In genomic region chr13:48586591-48587103, GRCh38 we compare ENCODE assay signal across 10 cellular contexts. TPM values are rescaled to one million over a fixed set of nuclear protein-coding genes. Genes with fewer than 3 reads are reported as not detected.
A peak's percentile ranks its signal among the peaks of the same experiment; 100 is the strongest.
DNase-seq lines count a peak whose midpoint lies in the region; ATAC-seq lines count a peak whose summit lies in the region.
"Had no signal": no experiment of that assay in that cellular context is flagged by ENCODE, and none has a peak within 500 bp of the region (broad histone marks: within the 10 kb centered on the region; RNA-seq: fewer than 3 reads in every experiment).

No MANE protein-coding gene starts in this region.

- H3K27ac Mint-ChIP-seq in T-helper 2 cell treated with Interferon-gamma antibody and Interleukin-4, amounts not matched to agents 5 μg/mL and 100 μg/mL, for 36 hours = no peak overlapping the region

- H3K27me3 Mint-ChIP-seq in T-helper 2 cell treated with Interferon-gamma antibody and Interleukin-4, amounts not matched to agents 5 μg/mL and 100 μg/mL, for 36 hours (ENCODE audit: low read depth) = peaks cover 37% of the 10 kb centered on the region

- H3K36me3 Mint-ChIP-seq in T-helper 2 cell treated with Interferon-gamma antibody and Interleukin-4, amounts not matched to agents 5 μg/mL and 100 μg/mL, for 36 hours (ENCODE audit: low read depth) = peaks cover 1% of the 10 kb centered on the region

- peaks cover 15% of the 10 kb centered on the region for H3K4me1 Mint-ChIP-seq in T-helper 2 cell treated with Interferon-gamma antibody and Interleukin-4, amounts not matched to agents 5 μg/mL and 100 μg/mL, for 36 hours (ENCODE audit: low read depth)

- intact Hi-C loops in left ventricle myocardium superior (cut with micrococcal nuclease) (no loop called here), sciatic nerve (cut with DNase I) (no loop called here)

- DNase-seq in T-helper 2 cell treated with Interferon-gamma antibody and Interleukin-4, amounts not matched to agents 5 μg/mL and 100 μg/mL, for 36 hours (ENCODE audit: low spot score) = no peak
- DNase-seq in left ventricle myocardium superior (peak; percentile 73), sciatic nerve (ENCODE audit: low spot score) (peak; percentile 83), cerebellar cortex (ENCODE audit: low spot score) (no peak), AG20443 (ENCODE audit: low spot score) (no peak)
- no peak for DNase-seq in activated T-cell treated with anti-CD3 and anti-CD28 coated beads, Interleukin-2, amount 50 U/mL, for 1 hour
- DNase-seq: H7, SJCRH30 had no signal

- peak overlapping the region; percentile 11 for H3K4me3 Mint-ChIP-seq in T-helper 2 cell treated with Interferon-gamma antibody and Interleukin-4, amounts not matched to agents 5 μg/mL and 100 μg/mL, for 36 hours

- ATAC-seq in GM21529 (IDR thresholded peaks at IDR 0.05; ENCODE audit: unreplicated experiment) = peak; percentile 51
- peak; percentile 70 for ATAC-seq in left ventricle myocardium superior
- peak; percentile 71 for ATAC-seq in sciatic nerve
- no peak for ATAC-seq in HG02678 (IDR thresholded peaks at IDR 0.05; ENCODE audit: unreplicated experiment)

- peaks cover 7% of the 10 kb centered on the region for H3K9me3 Mint-ChIP-seq in T-helper 2 cell treated with Interferon-gamma antibody and Interleukin-4, amounts not matched to agents 5 μg/mL and 100 μg/mL, for 36 hours

RNA-seq across cellular contexts. Expression of gene RCBTB2, which starts 53.8 kb away (rescaled TPM):
- total RNA-seq in left ventricle myocardium superior (13.5 TPM), sciatic nerve (19.7 TPM)

Comparison
In these comparisons a context has a peak if more than half of its experiments do, and no peak if none do; other contexts are left out.
1. DNase-seq: peak in left ventricle myocardium superior (single experiment) and sciatic nerve (single experiment); none in T-helper 2 cell treated with Interferon-gamma antibody and Interleukin-4, amounts not matched to agents 5 μg/mL and 100 μg/mL, for 36 hours (single experiment), activated T-cell treated with anti-CD3 and anti-CD28 coated beads, Interleukin-2, amount 50 U/mL, for 1 hour (single experiment), cerebellar cortex (single experiment) and AG20443 (single experiment).